ENCODE assay signal across 1 cellular context in genomic region chr5:146213210-146213838, GRCh38.
TF ChIP-seq lines count a peak whose summit lies in the region.

No MANE protein-coding gene starts in this region.

TF ChIP-seq in endothelial cell of umbilical vein, 7 proteins besides CTCF, POLR2A, EP300 and RAD21:
- TF ChIP-seq, protein P1, sequence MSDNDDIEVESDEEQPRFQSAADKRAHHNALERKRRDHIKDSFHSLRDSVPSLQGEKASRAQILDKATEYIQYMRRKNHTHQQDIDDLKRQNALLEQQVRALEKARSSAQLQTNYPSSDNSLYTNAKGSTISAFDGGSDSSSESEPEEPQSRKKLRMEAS (IDR thresholded peaks at IDR 0.05; ENCODE audit: insufficient read depth, insufficient read length), result no peak
- TF ChIP-seq FOS (IDR thresholded peaks at IDR 0.05; ENCODE audit: borderline replicate concordance, insufficient read depth, low read length) (no peak), JUN (IDR thresholded peaks at IDR 0.05; ENCODE audit: borderline replicate concordance, insufficient read depth, insufficient read length, low read depth) (no peak), MYC (IDR thresholded peaks at IDR 0.05; ENCODE audit: low read depth, low read length) (no peak), POLR2AphosphoS5 (IDR thresholded peaks at IDR 0.05; ENCODE audit: insufficient read depth, low read depth, low read length) (no peak), EZH2 (IDR thresholded peaks at IDR 0.05; ENCODE audit: borderline replicate concordance, low read depth, low read length, severe bottlenecking) (no peak), GATA2 (IDR thresholded peaks at IDR 0.05; ENCODE audit: insufficient read depth, insufficient read length, low read depth, low read length) (no peak)
TF ChIP-seq in endothelial cell of umbilical vein: peak in this region for 0.
